ENCODE assay signal across 40 cellular contexts in the genomic region with DNA sequence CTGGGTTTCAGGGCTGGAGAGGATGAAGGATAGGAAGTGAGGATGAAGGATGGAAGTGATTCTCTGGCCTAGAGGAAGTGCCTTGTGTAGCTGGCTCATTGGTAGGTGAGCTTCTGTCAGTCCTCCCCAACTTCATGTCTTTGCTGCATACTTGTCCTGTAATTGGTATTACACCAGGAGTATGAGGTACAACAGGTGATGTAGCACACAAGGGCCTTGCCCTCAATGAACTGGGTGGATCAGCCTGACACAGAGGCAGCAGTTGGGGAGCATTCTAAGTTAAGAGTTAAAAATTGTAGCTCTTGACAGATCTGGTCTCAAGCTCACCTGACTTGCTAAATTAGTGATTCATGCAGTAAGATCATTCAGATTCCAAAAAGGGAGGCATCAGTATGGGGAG. TPM values are rescaled to one million over a fixed set of nuclear protein-coding genes. Genes with fewer than 3 reads are reported as not detected.
"Had no signal": no experiment of that assay in that cellular context is flagged by ENCODE, and none has a peak within 500 bp of the region (broad histone marks: within the 10 kb centered on the region; RNA-seq: fewer than 3 reads in every experiment).

No MANE protein-coding gene starts in this region.

- H3K36me3 ChIP-seq: adrenal gland, ascending aorta, brain microvascular endothelial cell, breast epithelium, cardiac muscle cell had no signal

- H3K36me3 Mint-ChIP-seq: activated naive CD4-positive, alpha-beta T cell treated with anti-CD3 and anti-CD28 coated beads, Interleukin-2, amount 10 ng/mL, durations not matched to agents 7 days and 5 days; activated naive CD4-positive, alpha-beta T cell treated with anti-CD3 and anti-CD28 coated beads, Interleukin-2, amount 50 U/mL, for 24 hours; activated naive CD4-positive, alpha-beta T cell treated with anti-CD3 and anti-CD28 coated beads, Interleukin-2, amount 50 U/mL, for 72 hours; activated naive CD8-positive, alpha-beta T cell; activated naive CD8-positive, alpha-beta T cell treated with anti-CD3 and anti-CD28 coated beads for 36 hours; activated naive CD8-positive, alpha-beta T cell treated with anti-CD3 and anti-CD28 coated beads, Interleukin-2, amount 10 ng/mL, durations not matched to agents 7 days and 5 days; brain had no signal

- H3K4me1 ChIP-seq: adrenal gland, ascending aorta, breast epithelium had no signal

- H3K9me3 ChIP-seq: adrenal gland, ascending aorta, body of pancreas had no signal

- ATAC-seq: activated naive CD4-positive, alpha-beta T cell treated with anti-CD3 and anti-CD28 coated beads, Interleukin-2, amount 50 U/mL, for 72 hours; activated naive CD8-positive, alpha-beta T cell treated with anti-CD3 and anti-CD28 coated beads, Interleukin-2, amount 50 U/mL, for 24 hours; activated T-cell treated with anti-CD3 and anti-CD28 coated beads, Interleukin-2, amount 50 U/mL, for 4 hours; activated T-cell treated with anti-CD3 and anti-CD28 coated beads, Interleukin-2, amount 50 U/mL, for 72 hours; activated T-helper 17 cell treated with anti-CD3 and anti-CD28 coated beads, Interleukin-2, amount 50 U/mL, for 72 hours; body of pancreas had no signal

- H3K4me3 Mint-ChIP-seq: activated naive CD4-positive, alpha-beta T cell treated with anti-CD3 and anti-CD28 coated beads for 36 hours; activated naive CD4-positive, alpha-beta T cell treated with anti-CD3 and anti-CD28 coated beads, Interleukin-2, amount 10 ng/mL, durations not matched to agents 7 days and 5 days; activated naive CD4-positive, alpha-beta T cell treated with anti-CD3 and anti-CD28 coated beads, Interleukin-2, amount 50 U/mL, for 24 hours; activated naive CD8-positive, alpha-beta T cell; activated naive CD8-positive, alpha-beta T cell treated with anti-CD3 and anti-CD28 coated beads for 36 hours; activated naive CD8-positive, alpha-beta T cell treated with anti-CD3 and anti-CD28 coated beads, Interleukin-2, amount 10 ng/mL, durations not matched to agents 7 days and 5 days; activated naive CD8-positive, alpha-beta T cell treated with anti-CD3 and anti-CD28 coated beads, Interleukin-2, amount 50 U/mL, for 24 hours; activated T-cell treated with anti-CD3 and anti-CD28 coated beads, Interleukin-2, amount 50 U/mL, for 24 hours; activated T-cell treated with anti-CD3 and anti-CD28 coated beads, Interleukin-2, amount 50 U/mL, for 4 hours; activated T-cell treated with anti-CD3 and anti-CD28 coated beads, Interleukin-2, amount 50 U/mL, for 72 hours; activated T-helper 1 cell treated with anti-CD3 and anti-CD28 coated beads, Interleukin-12 subunit alpha, Interleukin-12 subunit beta, Interleukin-2, Interleukin-4 antibody, amounts not matched to agents 30 ng/mL and 10 ng/mL and 1 ng/mL, durations not matched to agents 14 hours and 24 hours and 36 hours; activated T-helper 17 cell treated with anti-CD3 and anti-CD28 coated beads, Interleukin-2, amount 50 U/mL, for 72 hours; brain; central memory CD8-positive, alpha-beta T cell had no signal

- H3K27me3 ChIP-seq: adrenal gland, ascending aorta, body of pancreas, brain microvascular endothelial cell, breast epithelium had no signal

- H3K27ac Mint-ChIP-seq: activated naive CD4-positive, alpha-beta T cell treated with anti-CD3 and anti-CD28 coated beads for 36 hours; activated naive CD4-positive, alpha-beta T cell treated with anti-CD3 and anti-CD28 coated beads, Interleukin-2, amount 10 ng/mL, durations not matched to agents 7 days and 5 days; activated naive CD4-positive, alpha-beta T cell treated with anti-CD3 and anti-CD28 coated beads, Interleukin-2, amount 50 U/mL, for 24 hours; activated naive CD4-positive, alpha-beta T cell treated with anti-CD3 and anti-CD28 coated beads, Interleukin-2, amount 50 U/mL, for 72 hours; activated naive CD8-positive, alpha-beta T cell; activated naive CD8-positive, alpha-beta T cell treated with anti-CD3 and anti-CD28 coated beads for 36 hours; activated naive CD8-positive, alpha-beta T cell treated with anti-CD3 and anti-CD28 coated beads, Interleukin-2, amount 10 ng/mL, durations not matched to agents 7 days and 5 days; activated naive CD8-positive, alpha-beta T cell treated with anti-CD3 and anti-CD28 coated beads, Interleukin-2, amount 50 U/mL, for 24 hours; activated T-cell treated with anti-CD3 and anti-CD28 coated beads, Interleukin-2, amount 50 U/mL, for 24 hours; activated T-cell treated with anti-CD3 and anti-CD28 coated beads, Interleukin-2, amount 50 U/mL, for 72 hours; activated T-helper 1 cell treated with anti-CD3 and anti-CD28 coated beads, Interleukin-12 subunit alpha, Interleukin-12 subunit beta, Interleukin-2, Interleukin-4 antibody, amounts not matched to agents 30 ng/mL and 10 ng/mL and 1 ng/mL, durations not matched to agents 14 hours and 24 hours and 36 hours; activated T-helper 17 cell treated with anti-CD3 and anti-CD28 coated beads, Interleukin-2, amount 50 U/mL, for 72 hours; activated T-helper 2 cell treated with anti-CD3 and anti-CD28 coated beads, Interferon-gamma antibody, Interleukin-2, Interleukin-4, amounts not matched to agents 10 μg/mL and 5 μg/mL and 100 μg/mL, durations not matched to agents 14 hours and 24 hours and 36 hours; brain had no signal

- H3K27me3 Mint-ChIP-seq: activated naive CD4-positive, alpha-beta T cell treated with anti-CD3 and anti-CD28 coated beads, Interleukin-2, amount 50 U/mL, for 24 hours; activated naive CD8-positive, alpha-beta T cell; activated T-helper 17 cell treated with anti-CD3 and anti-CD28 coated beads, Interleukin-2, amount 50 U/mL, for 72 hours had no signal

- H3K27ac ChIP-seq: adrenal gland, ascending aorta, body of pancreas, brain microvascular endothelial cell, breast epithelium, cardiac muscle cell had no signal

- H3K9me3 Mint-ChIP-seq: activated naive CD4-positive, alpha-beta T cell treated with anti-CD3 and anti-CD28 coated beads for 36 hours; activated naive CD4-positive, alpha-beta T cell treated with anti-CD3 and anti-CD28 coated beads, Interleukin-2, amount 10 ng/mL, durations not matched to agents 7 days and 5 days; activated naive CD4-positive, alpha-beta T cell treated with anti-CD3 and anti-CD28 coated beads, Interleukin-2, amount 50 U/mL, for 24 hours; activated naive CD8-positive, alpha-beta T cell treated with anti-CD3 and anti-CD28 coated beads for 36 hours; activated naive CD8-positive, alpha-beta T cell treated with anti-CD3 and anti-CD28 coated beads, Interleukin-2, amount 10 ng/mL, durations not matched to agents 7 days and 5 days; activated naive CD8-positive, alpha-beta T cell treated with anti-CD3 and anti-CD28 coated beads, Interleukin-2, amount 50 U/mL, for 24 hours; activated T-cell treated with anti-CD3 and anti-CD28 coated beads, Interleukin-2, amount 50 U/mL, for 24 hours; activated T-cell treated with anti-CD3 and anti-CD28 coated beads, Interleukin-2, amount 50 U/mL, for 4 hours; activated T-cell treated with anti-CD3 and anti-CD28 coated beads, Interleukin-2, amount 50 U/mL, for 72 hours; activated T-helper 1 cell treated with anti-CD3 and anti-CD28 coated beads, Interleukin-12 subunit alpha, Interleukin-12 subunit beta, Interleukin-2, Interleukin-4 antibody, amounts not matched to agents 30 ng/mL and 10 ng/mL and 1 ng/mL, durations not matched to agents 14 hours and 24 hours and 36 hours; activated T-helper 17 cell treated with anti-CD3 and anti-CD28 coated beads, Interleukin-2, amount 50 U/mL, for 72 hours; activated T-helper 2 cell treated with anti-CD3 and anti-CD28 coated beads, Interferon-gamma antibody, Interleukin-2, Interleukin-4, amounts not matched to agents 10 μg/mL and 5 μg/mL and 100 μg/mL, durations not matched to agents 14 hours and 24 hours and 36 hours; central memory CD8-positive, alpha-beta T cell had no signal

- DNase-seq: activated effector memory CD4-positive, alpha-beta T cell treated with anti-CD3 and anti-CD28 coated beads, Interleukin-2, amount 50 U/mL, for 16 hours; activated effector memory CD4-positive, alpha-beta T cell treated with Interleukin-2 at 50 U/mL for 16 hours; activated gamma-delta T cell; activated gamma-delta T cell treated with Interleukin-2 at 50 U/mL for 16 hours; activated naive CD4-positive, alpha-beta T cell; activated naive CD4-positive, alpha-beta T cell treated with anti-CD3 and anti-CD28 coated beads for 36 hours; activated naive CD4-positive, alpha-beta T cell treated with anti-CD3 and anti-CD28 coated beads, Interleukin-2, amount 10 ng/mL, durations not matched to agents 7 days and 5 days; activated naive CD4-positive, alpha-beta T cell treated with anti-CD3 and anti-CD28 coated beads, Interleukin-2, amount 50 U/mL, for 16 hours; activated naive CD4-positive, alpha-beta T cell treated with Interleukin-2 at 50 U/mL for 16 hours; activated naive CD8-positive, alpha-beta T cell treated with anti-CD3 and anti-CD28 coated beads for 36 hours; activated naive CD8-positive, alpha-beta T cell treated with anti-CD3 and anti-CD28 coated beads, Interleukin-2, amount 10 ng/mL, durations not matched to agents 7 days and 5 days; activated naive CD8-positive, alpha-beta T cell treated with anti-CD3 and anti-CD28 coated beads, Interleukin-2, amount 50 U/mL, for 24 hours; activated T-cell treated with anti-CD3 and anti-CD28 coated beads, Interleukin-2, amount 50 U/mL, for 1 hour; activated T-cell treated with anti-CD3 and anti-CD28 coated beads, Interleukin-2, amount 50 U/mL, for 24 hours; activated T-cell treated with anti-CD3 and anti-CD28 coated beads, Interleukin-2, amount 50 U/mL, for 4 hours; activated T-cell treated with anti-CD3 and anti-CD28 coated beads, Interleukin-2, amount 50 U/mL, for 48 hours; activated T-cell treated with anti-CD3 and anti-CD28 coated beads, Interleukin-2, amount 50 U/mL, for 72 hours; amniotic stem cell; amygdala; anterior cingulate cortex; aorta; body of pancreas; brain microvascular endothelial cell; caudate nucleus; central memory CD4-positive, alpha-beta T cell; cerebellar nuclear complex had no signal

- H3K4me3 ChIP-seq: adrenal gland, ascending aorta, body of pancreas, breast epithelium, cardiac muscle cell had no signal

- H3K4me1 Mint-ChIP-seq: activated naive CD4-positive, alpha-beta T cell treated with anti-CD3 and anti-CD28 coated beads, Interleukin-2, amount 50 U/mL, for 24 hours; activated naive CD8-positive, alpha-beta T cell treated with anti-CD3 and anti-CD28 coated beads for 36 hours; activated naive CD8-positive, alpha-beta T cell treated with anti-CD3 and anti-CD28 coated beads, Interleukin-2, amount 10 ng/mL, durations not matched to agents 7 days and 5 days; activated naive CD8-positive, alpha-beta T cell treated with anti-CD3 and anti-CD28 coated beads, Interleukin-2, amount 50 U/mL, for 24 hours; activated T-helper 17 cell treated with anti-CD3 and anti-CD28 coated beads, Interleukin-2, amount 50 U/mL, for 72 hours; central memory CD8-positive, alpha-beta T cell had no signal

RNA-seq across cellular contexts. Expression of gene CACNA1E, which starts 37.9 kb away (rescaled TPM):
- total RNA-seq: activated naive CD4-positive, alpha-beta T cell treated with anti-CD3 and anti-CD28 coated beads for 36 hours; activated naive CD8-positive, alpha-beta T cell treated with anti-CD3 and anti-CD28 coated beads, Interleukin-2, amount 10 ng/mL, durations not matched to agents 7 days and 5 days; activated T-helper 1 cell treated with anti-CD3 and anti-CD28 coated beads, Interleukin-12 subunit alpha, Interleukin-12 subunit beta, Interleukin-2, Interleukin-4 antibody, amounts not matched to agents 30 ng/mL and 10 ng/mL and 1 ng/mL, durations not matched to agents 14 hours and 24 hours and 36 hours; activated T-helper 2 cell treated with anti-CD3 and anti-CD28 coated beads, Interferon-gamma antibody, Interleukin-2, Interleukin-4, amounts not matched to agents 10 μg/mL and 5 μg/mL and 100 μg/mL, durations not matched to agents 14 hours and 24 hours and 36 hours; ascending aorta; bronchial epithelial cell; chondrocyte had no signal
- polyA plus RNA-seq: aorta, cardiac muscle cell had no signal
